In the genomic region with DNA sequence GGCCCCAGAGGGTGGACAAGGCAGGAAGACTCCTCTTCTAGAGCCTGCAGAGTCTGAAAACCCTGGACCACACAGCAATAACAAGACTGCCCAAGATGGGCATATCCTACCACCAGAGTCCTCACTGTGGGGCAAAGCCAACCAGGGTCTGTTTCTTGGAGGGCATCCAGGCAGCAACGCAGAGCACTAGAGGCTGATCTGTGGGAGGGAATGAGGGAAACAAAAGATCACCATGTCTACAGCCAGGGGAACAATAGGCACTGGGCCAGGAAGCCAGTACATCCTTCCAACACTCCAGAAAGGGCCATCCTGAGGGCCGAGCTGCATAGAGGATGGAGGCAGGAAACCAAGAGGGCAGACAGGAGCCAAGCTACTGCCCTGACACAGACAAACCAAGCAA, we compare ENCODE assay signal across 16 cellular contexts.
DNase-seq lines count a peak whose midpoint lies in the region; TF ChIP-seq lines count a peak whose summit lies in the region.
"Had no signal": no experiment of that assay in that cellular context is flagged by ENCODE, and none has a peak within 500 bp of the region (broad histone marks: within the 10 kb centered on the region; RNA-seq: fewer than 3 reads in every experiment).

No MANE protein-coding gene starts in this region.

- no peaks in the 10 kb centered on the region for H3K9me3 Mint-ChIP-seq in nephron
- H3K9me3 Mint-ChIP-seq: CD4-positive, alpha-beta T cell; GM23338 had no signal

- intact Hi-C loops in testis (cut with DNase I; ENCODE audit: low total_unique reads) = no loop called here

- H3K4me1 Mint-ChIP-seq in nephron = peaks cover 38% of the 10 kb centered on the region
- H3K4me1 Mint-ChIP-seq: B cell had no signal

- no peak for TF ChIP-seq CTCF in nephron (IDR thresholded peaks at IDR 0.05; ENCODE audit: unreplicated experiment in 3 of 3)
- TF ChIP-seq CTCF in testis (IDR thresholded peaks at IDR 0.05) = no peak
- TF ChIP-seq CTCF in Peyer's patch (IDR thresholded peaks at IDR 0.05) = no peak

- H3K27me3 ChIP-seq in testis (no peaks in the 10 kb centered on the region), Peyer's patch (no peaks in the 10 kb centered on the region)

- H3K36me3 Mint-ChIP-seq in nephron (ENCODE audit: low read depth) = no peaks in the 10 kb centered on the region

- no peaks in the 10 kb centered on the region for H3K36me3 ChIP-seq in testis (ENCODE audit: low read depth, missing control alignments)
- H3K36me3 ChIP-seq in Peyer's patch = no peaks in the 10 kb centered on the region

- H3K4me1 ChIP-seq in testis (no peaks in the 10 kb centered on the region), Peyer's patch (no peaks in the 10 kb centered on the region)

- WGBS in testis, 2 donors = 28 to 33% methylated on average over 2 of the region's 2 CpGs

- H3K27me3 Mint-ChIP-seq in nephron (ENCODE audit: low read depth) = peaks cover 30% of the 10 kb centered on the region
- H3K27me3 Mint-ChIP-seq: B cell had no signal

- H3K9me3 ChIP-seq in testis (no peaks in the 10 kb centered on the region), Peyer's patch (no peaks in the 10 kb centered on the region)

- DNase-seq in NCI-H748 (lab: John Stamatoyannopoulos, UW; ENCODE audit: unreplicated experiment) = peak; percentile 35
- DNase-seq in NCI-H748 treated with DMSO at 0.1 percent for 48 hours (lab: John Stamatoyannopoulos, UW) = no peak
- peak; percentile 59 for DNase-seq in NCI-H2029 (lab: John Stamatoyannopoulos, UW)
- peak; percentile 5 for DNase-seq in testis
- DNase-seq in stimulated activated naive CD4-positive, alpha-beta T cell treated with Interleukin-2 at 50 U/mL for 16 hours (lab: John Stamatoyannopoulos, UW) = no peak
- DNase-seq in Peyer's patch = no peak
- no peak for DNase-seq in NCI-H446 (lab: John Stamatoyannopoulos, UW)
- DNase-seq: C1 segment of cervical spinal cord; Calu3; CD4-positive, alpha-beta T cell; DMS 273 treated with DMSO at 0.1 percent for 48 hours; DMS79 treated with DMSO at 0.1 percent for 48 hours; EL had no signal

- no peak for TF ChIP-seq POLR2A in testis (IDR thresholded peaks at IDR 0.05)
- no peak for TF ChIP-seq POLR2A in Peyer's patch (IDR thresholded peaks at IDR 0.05)

- H3K27ac Mint-ChIP-seq in nephron = peak overlapping the region; percentile 30 to 68 (median 62)
- H3K27ac Mint-ChIP-seq: B cell; CD4-positive, alpha-beta T cell; GM23338 had no signal

- no peak overlapping the region for H3K27ac ChIP-seq in testis
- no peak overlapping the region for H3K27ac ChIP-seq in Peyer's patch

- no peak overlapping the region for H3K4me3 ChIP-seq in testis
- no peak overlapping the region for H3K4me3 ChIP-seq in Peyer's patch
- H3K4me3 ChIP-seq: GM23338 had no signal

- peak overlapping the region in 1 of 3 experiments; percentile 10 for H3K4me3 Mint-ChIP-seq in nephron
- H3K4me3 Mint-ChIP-seq: B cell; CD4-positive, alpha-beta T cell; GM23338 had no signal

Comparison
In these comparisons a context has a peak if more than half of its experiments do, and no peak if none do; other contexts are left out.
1. DNase-seq: peak in NCI-H748 (single experiment), NCI-H2029 (single experiment) and testis (single experiment); none in NCI-H748 treated with DMSO at 0.1 percent for 48 hours (single experiment), stimulated activated naive CD4-positive, alpha-beta T cell treated with Interleukin-2 at 50 U/mL for 16 hours (single experiment), Peyer's patch (0 of 3) and NCI-H446 (0 of 2).